ENCODE assay signal across 26 cellular contexts in the genomic region with DNA sequence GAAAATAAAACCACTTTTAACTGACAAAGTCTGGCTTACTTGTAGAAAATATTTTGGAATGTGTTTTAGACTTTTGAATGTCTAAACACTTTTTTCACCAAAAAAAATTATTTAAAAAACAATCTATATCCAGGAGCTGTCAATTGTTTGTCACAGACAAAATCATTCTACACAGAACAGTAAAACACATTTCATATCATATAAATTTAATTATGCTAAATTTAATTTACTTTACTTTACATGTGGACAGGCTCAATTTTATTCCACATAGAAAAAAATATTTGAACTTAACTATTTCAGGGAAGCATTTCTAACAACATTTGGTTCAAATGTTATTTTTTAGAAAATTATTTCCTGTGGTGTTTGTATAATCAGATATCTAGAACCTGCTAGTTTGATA.
A peak's percentile ranks its signal among the peaks of the same experiment; 100 is the strongest.
DNase-seq lines count a peak whose midpoint lies in the region; ATAC-seq, FAIRE-seq and TF ChIP-seq lines count a peak whose summit lies in the region.
"Had no signal": no experiment of that assay in that cellular context is flagged by ENCODE, and none has a peak within 500 bp of the region (broad histone marks: within the 10 kb centered on the region; RNA-seq: fewer than 3 reads in every experiment).

No MANE protein-coding gene starts in this region.

- H3K4me3 Mint-ChIP-seq in nephron: no peak overlapping the region
- H3K4me3 Mint-ChIP-seq in natural killer cell treated with Interleukin-12 subunit alpha and Interleukin-12 subunit beta and Interleukin-15 and Interleukin-18, amount 100 ng/mL, for 72 hours: no peak overlapping the region
- H3K4me3 Mint-ChIP-seq: B cell; CD4-positive, alpha-beta T cell; CD8-positive, alpha-beta T cell had no signal

- no peaks in the 10 kb centered on the region for H3K9me2 ChIP-seq in SK-N-SH

- H3K4me1 ChIP-seq in SK-N-SH (ENCODE audit: control insufficient read depth in 1 of 2, insufficient read depth in 2 of 2, low read depth in 1 of 2, low read length in 1 of 2): peaks cover 0 to 9% of the 10 kb centered on the region in 2 experiments; a peak in 2 of 4 replicates
- H3K4me1 ChIP-seq: A549; BLaER1 treated with 17β-estradiol and CSF1 and Interleukin-3, amounts not matched to agents 10 nM and 100 nM; Caco-2 had no signal

- no peak for ATAC-seq in GM19467 (IDR thresholded peaks at IDR 0.05; ENCODE audit: unreplicated experiment)
- no peak for ATAC-seq in natural killer cell treated with Interleukin-12 subunit alpha and Interleukin-12 subunit beta and Interleukin-15 and Interleukin-18, amount 100 ng/mL, for 72 hours
- ATAC-seq: A549; CD8-positive, alpha-beta T cell; GM12878 had no signal

- FAIRE-seq in A204.1 (lab: Jason Lieb, UNC): peak; percentile 53
- peak; percentile 6 for FAIRE-seq in frontal cortex (lab: Jason Lieb, UNC)
- FAIRE-seq: A549, D721Med, GM12878, GM12892, GM18507 had no signal

- H3K4me2 ChIP-seq in SK-N-SH: no peak overlapping the region
- H3K4me2 ChIP-seq: A549; BLaER1 treated with 17β-estradiol and CSF1 and Interleukin-3, amounts not matched to agents 10 nM and 100 nM had no signal

- peak; percentile 8 for DNase-seq in SK-N-SH
- DNase-seq in frontal cortex (ENCODE audit: low spot score in 2 of 2): no peak
- no peak for DNase-seq in DMS53 treated with DMSO at 0.1 percent for 48 hours (lab: John Stamatoyannopoulos, UW; ENCODE audit: unreplicated experiment)
- DNase-seq in activated CD4-positive, alpha-beta T cell treated with anti-CD3 and anti-CD28 coated beads, Interleukin-2, amount 50 U/mL, for 48 hours: no peak
- no peak for DNase-seq in natural killer cell treated with Interleukin-12 subunit alpha and Interleukin-12 subunit beta and Interleukin-15 and Interleukin-18, amount 100 ng/mL, for 72 hours (ENCODE audit: low spot score)
- DNase-seq: AML-193; Caco-2; Calu3; CD4-positive, alpha-beta T cell; CD8-positive, alpha-beta T cell; DMS79; DND-41; EL; GDM1 had no signal

- CTCF ChIA-PET in SK-N-SH (lab: Yijun Ruan, JAX): interaction anchor here (1.4 kb wide), 1 partner anchor 140 kb away, joined by 3 read pairs; no protein-coding TSS in a partner anchor

- H3K36me3 ChIP-seq in SK-N-SH (replicated peaks in 1 of 2; ENCODE audit: control insufficient read depth in 1 of 2, insufficient read depth in 2 of 2, low read length in 1 of 2): no peaks in the 10 kb centered on the region
- H3K36me3 ChIP-seq: BLaER1 treated with 17β-estradiol and CSF1 and Interleukin-3, amounts not matched to agents 10 nM and 100 nM had no signal

- no peaks in the 10 kb centered on the region for H3K27me3 ChIP-seq in SK-N-SH (ENCODE audit: insufficient read depth)
- H3K27me3 ChIP-seq: BLaER1 treated with 17β-estradiol and CSF1 and Interleukin-3, amounts not matched to agents 10 nM and 100 nM had no signal

- H3K9me3 ChIP-seq in SK-N-SH: no peaks in the 10 kb centered on the region
- H3K9me3 ChIP-seq: A549; BLaER1 treated with 17β-estradiol and CSF1 and Interleukin-3, amounts not matched to agents 10 nM and 100 nM; Caco-2 had no signal

- no peak for TF ChIP-seq RAD21 in SK-N-SH (IDR thresholded peaks at IDR 0.05; ENCODE audit: low read length)

- no peaks in the 10 kb centered on the region for H3K79me2 ChIP-seq in SK-N-SH (ENCODE audit: insufficient read depth)

- H3K27me3 Mint-ChIP-seq in nephron (ENCODE audit: low read depth): no peaks in the 10 kb centered on the region
- H3K27me3 Mint-ChIP-seq in natural killer cell treated with Interleukin-12 subunit alpha and Interleukin-12 subunit beta and Interleukin-15 and Interleukin-18, amount 100 ng/mL, for 72 hours: no peaks in the 10 kb centered on the region
- H3K27me3 Mint-ChIP-seq: B cell; CD4-positive, alpha-beta T cell had no signal

- no peaks in the 10 kb centered on the region for H3K9me3 Mint-ChIP-seq in nephron
- peaks cover 3% of the 10 kb centered on the region for H3K9me3 Mint-ChIP-seq in natural killer cell treated with Interleukin-12 subunit alpha and Interleukin-12 subunit beta and Interleukin-15 and Interleukin-18, amount 100 ng/mL, for 72 hours
- H3K9me3 Mint-ChIP-seq: CD4-positive, alpha-beta T cell; CD8-positive, alpha-beta T cell had no signal

- peak overlapping the region in 1 of 2 experiments; percentile 96; a peak in 2 of 4 replicates for H3K27ac ChIP-seq in SK-N-SH (ENCODE audit: low read depth in 2 of 2, low read length in 1 of 2)
- H3K27ac ChIP-seq: 22Rv1; A549; BLaER1 treated with 17β-estradiol and CSF1 and Interleukin-3, amounts not matched to agents 10 nM and 100 nM; C4-2B had no signal

- peak overlapping the region in 2 of 3 experiments; percentile 21 to 80 for H3K27ac Mint-ChIP-seq in nephron
- H3K27ac Mint-ChIP-seq in natural killer cell treated with Interleukin-12 subunit alpha and Interleukin-12 subunit beta and Interleukin-15 and Interleukin-18, amount 100 ng/mL, for 72 hours: no peak overlapping the region
- H3K27ac Mint-ChIP-seq: B cell; CD4-positive, alpha-beta T cell; CD8-positive, alpha-beta T cell had no signal

- no peak overlapping the region for H2AFZ ChIP-seq in SK-N-SH (ENCODE audit: low read depth)

- no peaks in the 10 kb centered on the region for H4K20me1 ChIP-seq in SK-N-SH (ENCODE audit: insufficient read depth)
- H4K20me1 ChIP-seq: BLaER1 treated with 17β-estradiol and CSF1 and Interleukin-3, amounts not matched to agents 10 nM and 100 nM had no signal

- H3K36me3 Mint-ChIP-seq in nephron (ENCODE audit: low read depth): no peaks in the 10 kb centered on the region
- no peaks in the 10 kb centered on the region for H3K36me3 Mint-ChIP-seq in natural killer cell treated with Interleukin-12 subunit alpha and Interleukin-12 subunit beta and Interleukin-15 and Interleukin-18, amount 100 ng/mL, for 72 hours
- H3K36me3 Mint-ChIP-seq: CD8-positive, alpha-beta T cell had no signal

- H3K9ac ChIP-seq in SK-N-SH: no peak overlapping the region
- H3K9ac ChIP-seq: BLaER1 treated with 17β-estradiol and CSF1 and Interleukin-3, amounts not matched to agents 10 nM and 100 nM had no signal

- no peak for TF ChIP-seq CTCF in SK-N-SH (IDR thresholded peaks at IDR 0.05)
- TF ChIP-seq CTCF in nephron (IDR thresholded peaks at IDR 0.05; ENCODE audit: unreplicated experiment in 3 of 3): no peak

- peak in 1 of 2 experiments; percentile 64; a peak in 1 of 4 replicates for TF ChIP-seq EP300 in SK-N-SH (IDR thresholded peaks at IDR 0.05; ENCODE audit: borderline replicate concordance in 1 of 2, low read depth in 1 of 2, low read length in 1 of 2)

- POLR2A ChIA-PET in SK-N-SH (lab: Yijun Ruan, JAX): no interaction called here

- no peak overlapping the region for H3K4me3 ChIP-seq in SK-N-SH (ENCODE audit: low read depth in 2 of 2, low read length in 1 of 2)
- H3K4me3 ChIP-seq: A549; BLaER1 treated with 17β-estradiol and CSF1 and Interleukin-3, amounts not matched to agents 10 nM and 100 nM; GM12878 had no signal

- peaks cover 9% of the 10 kb centered on the region for H3K4me1 Mint-ChIP-seq in nephron
- H3K4me1 Mint-ChIP-seq in natural killer cell treated with Interleukin-12 subunit alpha and Interleukin-12 subunit beta and Interleukin-15 and Interleukin-18, amount 100 ng/mL, for 72 hours (ENCODE audit: low read depth in 2 of 2): no peaks in the 10 kb centered on the region
- H3K4me1 Mint-ChIP-seq: B cell had no signal

- H3F3A ChIP-seq in SK-N-SH (replicated peaks; ENCODE audit: insufficient read depth): no peaks in the 10 kb centered on the region

TF ChIP-seq in SK-N-SH, 30 proteins besides CTCF, POLR2A, EP300 and RAD21 (continues in another document):
- TF ChIP-seq SIN3A (IDR thresholded peaks at IDR 0.05; ENCODE audit: borderline replicate concordance, low read depth, low read length) (no peak), FOSL2 (IDR thresholded peaks at IDR 0.05; ENCODE audit: borderline replicate concordance, low read depth) (no peak), RCOR1 (IDR thresholded peaks at IDR 0.05; ENCODE audit: low read length) (no peak), ELF1 (IDR thresholded peaks at IDR 0.05) (no peak), SMC3 (IDR thresholded peaks at IDR 0.05; ENCODE audit: low read depth, low read length) (no peak)
- TF ChIP-seq, protein P1, sequence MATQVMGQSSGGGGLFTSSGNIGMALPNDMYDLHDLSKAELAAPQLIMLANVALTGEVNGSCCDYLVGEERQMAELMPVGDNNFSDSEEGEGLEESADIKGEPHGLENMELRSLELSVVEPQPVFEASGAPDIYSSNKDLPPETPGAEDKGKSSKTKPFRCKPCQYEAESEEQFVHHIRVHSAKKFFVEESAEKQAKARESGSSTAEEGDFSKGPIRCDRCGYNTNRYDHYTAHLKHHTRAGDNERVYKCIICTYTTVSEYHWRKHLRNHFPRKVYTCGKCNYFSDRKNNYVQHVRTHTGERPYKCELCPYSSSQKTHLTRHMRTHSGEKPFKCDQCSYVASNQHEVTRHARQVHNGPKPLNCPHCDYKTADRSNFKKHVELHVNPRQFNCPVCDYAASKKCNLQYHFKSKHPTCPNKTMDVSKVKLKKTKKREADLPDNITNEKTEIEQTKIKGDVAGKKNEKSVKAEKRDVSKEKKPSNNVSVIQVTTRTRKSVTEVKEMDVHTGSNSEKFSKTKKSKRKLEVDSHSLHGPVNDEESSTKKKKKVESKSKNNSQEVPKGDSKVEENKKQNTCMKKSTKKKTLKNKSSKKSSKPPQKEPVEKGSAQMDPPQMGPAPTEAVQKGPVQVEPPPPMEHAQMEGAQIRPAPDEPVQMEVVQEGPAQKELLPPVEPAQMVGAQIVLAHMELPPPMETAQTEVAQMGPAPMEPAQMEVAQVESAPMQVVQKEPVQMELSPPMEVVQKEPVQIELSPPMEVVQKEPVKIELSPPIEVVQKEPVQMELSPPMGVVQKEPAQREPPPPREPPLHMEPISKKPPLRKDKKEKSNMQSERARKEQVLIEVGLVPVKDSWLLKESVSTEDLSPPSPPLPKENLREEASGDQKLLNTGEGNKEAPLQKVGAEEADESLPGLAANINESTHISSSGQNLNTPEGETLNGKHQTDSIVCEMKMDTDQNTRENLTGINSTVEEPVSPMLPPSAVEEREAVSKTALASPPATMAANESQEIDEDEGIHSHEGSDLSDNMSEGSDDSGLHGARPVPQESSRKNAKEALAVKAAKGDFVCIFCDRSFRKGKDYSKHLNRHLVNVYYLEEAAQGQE (IDR thresholded peaks at IDR 0.05; ENCODE audit: low read depth, low read length): no peak

Comparison
In these comparisons a context has a peak if more than half of its experiments do, and no peak if none do; other contexts are left out.
1. H3K27ac Mint-ChIP-seq: peak in nephron (2 of 3); none in natural killer cell treated with Interleukin-12 subunit alpha and Interleukin-12 subunit beta and Interleukin-15 and Interleukin-18, amount 100 ng/mL, for 72 hours (0 of 2).